ENCODE assay signal across 8 cellular contexts in the genomic region with DNA sequence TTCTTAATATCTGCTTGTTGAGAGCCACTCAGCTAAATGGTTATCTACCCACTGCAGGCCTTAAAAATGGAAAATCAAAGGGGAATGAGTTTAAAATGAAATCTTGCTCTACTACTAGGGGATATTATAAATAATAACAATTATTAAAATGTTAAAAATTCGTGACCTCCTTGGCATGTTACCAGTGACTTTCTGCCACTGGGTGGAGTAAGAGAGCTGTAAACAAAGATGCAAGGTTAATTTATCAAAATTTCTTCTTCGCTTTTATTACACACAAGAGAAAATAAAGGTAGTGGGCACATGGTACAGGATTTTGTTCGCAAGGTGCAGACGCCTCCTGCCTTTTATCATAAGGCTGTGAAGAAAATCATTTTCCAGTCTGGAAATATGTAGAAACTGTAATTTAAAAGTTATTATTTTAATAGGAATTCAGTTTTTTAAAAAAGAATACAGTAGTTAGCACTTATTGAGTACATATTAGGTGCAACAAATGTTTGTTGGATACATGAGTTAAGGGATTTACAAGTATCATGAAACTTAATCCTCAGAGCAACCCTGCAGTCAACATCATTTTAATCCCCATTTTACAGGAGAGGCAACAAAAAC.
DNase-seq lines count a peak whose midpoint lies in the region; ATAC-seq, FAIRE-seq and TF ChIP-seq lines count a peak whose summit lies in the region.

No MANE protein-coding gene starts in this region.

- H3K27ac Mint-ChIP-seq in stimulated activated naive CD8-positive, alpha-beta T cell treated with anti-CD3 and anti-CD28 coated beads, Interleukin-15, amount 100 ng/mL, for 72 hours = no peak overlapping the region

- H3K4me1 ChIP-seq in fibroblast of lung (ENCODE audit: control insufficient read depth, extremely low read depth, insufficient read depth, low read length) (peaks cover 6% of the 10 kb centered on the region), spleen (peaks cover 0 to 32% (median 11%) of the 10 kb centered on the region in 6 donors)

- H3K9me3 Mint-ChIP-seq in stimulated activated naive CD8-positive, alpha-beta T cell treated with anti-CD3 and anti-CD28 coated beads, Interleukin-15, amount 100 ng/mL, for 72 hours = peaks cover 7 to 14% of the 10 kb centered on the region in 2 donors

- H3K27me3 Mint-ChIP-seq in stimulated activated naive CD8-positive, alpha-beta T cell treated with anti-CD3 and anti-CD28 coated beads, Interleukin-15, amount 100 ng/mL, for 72 hours = no peaks in the 10 kb centered on the region

- no peak overlapping the region for H3K9ac ChIP-seq in fibroblast of lung (ENCODE audit: insufficient read depth, low read length)

- no peaks in the 10 kb centered on the region for H3K36me3 ChIP-seq in fibroblast of lung (ENCODE audit: control insufficient read depth, insufficient read depth, low read length)
- H3K36me3 ChIP-seq in spleen = peaks cover 0 to 35% (median 0%) of the 10 kb centered on the region in 6 donors

- TF ChIP-seq CTCF in fibroblast of lung (conservative IDR thresholded peaks at IDR 0.05 in 1 of 2, IDR thresholded peaks at IDR 0.05 in 1 of 2; ENCODE audit: low read depth in 1 of 2, low read length in 2 of 2) (peak; percentile 65 to 73), spleen (IDR thresholded peaks at IDR 0.05 in 8 of 11, conservative IDR thresholded peaks at IDR 0.05 in 3 of 11) (peak; percentile 26 to 77 (median 57))

- peaks cover 21% of the 10 kb centered on the region for H3K4me1 Mint-ChIP-seq in stimulated activated naive CD8-positive, alpha-beta T cell treated with anti-CD3 and anti-CD28 coated beads, Interleukin-15, amount 100 ng/mL, for 72 hours

- no peak for FAIRE-seq in urothelium cell line (lab: Jason Lieb, UNC)

- H4K20me1 ChIP-seq in fibroblast of lung (ENCODE audit: control insufficient read depth, extremely low read depth, insufficient read depth, low read length) = no peaks in the 10 kb centered on the region

- WGBS in spleen, 5 donors = 55 to 60% (median 58%) methylated on average over 4 of the region's 4 CpGs

- intact Hi-C loops in spleen (cut with DNase I; ENCODE audit: low total_unique reads) = loop anchor here (5.0 kb wide), 1 partner anchor 411 kb away; no protein-coding TSS in a partner anchor

- H3K27ac ChIP-seq in fibroblast of lung (ENCODE audit: insufficient read depth, low read length) = no peak overlapping the region
- no peak overlapping the region for H3K27ac ChIP-seq in spleen

- no peak for TF ChIP-seq POLR2A in spleen (IDR thresholded peaks at IDR 0.05)

- no peaks in the 10 kb centered on the region for H3K79me2 ChIP-seq in fibroblast of lung (ENCODE audit: control insufficient read depth, insufficient read depth, low read length)

- H3K27me3 ChIP-seq in fibroblast of lung (ENCODE audit: control insufficient read depth, insufficient read depth, low read length) (no peaks in the 10 kb centered on the region), spleen (replicated peaks in 1 of 7) (no peaks in the 10 kb centered on the region)

- peak; percentile 22 for DNase-seq in stimulated activated naive CD8-positive, alpha-beta T cell treated with anti-CD3 and anti-CD28 coated beads, Interleukin-15, Interleukin-2, amounts not matched to agents 100 U/mL and 50 U/mL, for 24 hours
- DNase-seq in stimulated activated naive CD8-positive, alpha-beta T cell treated with anti-CD3 and anti-CD28 coated beads, Interleukin-15, amount 100 ng/mL, for 72 hours = no peak
- DNase-seq in OCI-M1 (lab: John Stamatoyannopoulos, UW) (peak; percentile 21), fibroblast of lung (ENCODE audit: low read depth in 2 of 2) (peak; percentile 8 to 57), spleen (no peak), urothelium cell line (ENCODE audit: low spot score) (no peak)

- no peak for ATAC-seq in stimulated activated naive CD8-positive, alpha-beta T cell treated with anti-CD3 and anti-CD28 coated beads, Interleukin-15, Interleukin-2, amounts not matched to agents 100 U/mL and 50 U/mL, for 24 hours
- no peak for ATAC-seq in stimulated activated naive CD8-positive, alpha-beta T cell treated with anti-CD3 and anti-CD28 coated beads, Interleukin-15, amount 100 ng/mL, for 72 hours
- ATAC-seq in GM21528 (IDR thresholded peaks at IDR 0.05; ENCODE audit: low FRiP score, unreplicated experiment) (no peak), GM19351 (IDR thresholded peaks at IDR 0.05; ENCODE audit: unreplicated experiment) (no peak)

- H3K4me3 ChIP-seq in fibroblast of lung (replicated peaks in 1 of 4; ENCODE audit: control extremely low read depth in 1 of 4, insufficient read depth in 1 of 4, low read depth in 3 of 4, low read length in 4 of 4) (no peak overlapping the region), spleen (no peak overlapping the region)

- no peak overlapping the region for H3K4me3 Mint-ChIP-seq in stimulated activated naive CD8-positive, alpha-beta T cell treated with anti-CD3 and anti-CD28 coated beads, Interleukin-15, amount 100 ng/mL, for 72 hours

- no peak overlapping the region for H2AFZ ChIP-seq in fibroblast of lung (ENCODE audit: low read length)

- H3K9me3 ChIP-seq in fibroblast of lung (ENCODE audit: control insufficient read depth, insufficient read depth, low read depth, low read length) (no peaks in the 10 kb centered on the region), spleen (no peaks in the 10 kb centered on the region)

- H3K4me2 ChIP-seq in fibroblast of lung (ENCODE audit: extremely low read depth, insufficient read depth, low read length) = no peak overlapping the region

Comparison
In these comparisons a context has a peak if more than half of its experiments do, and no peak if none do; other contexts are left out.
1. DNase-seq: peak in stimulated activated naive CD8-positive, alpha-beta T cell treated with anti-CD3 and anti-CD28 coated beads, Interleukin-15, Interleukin-2, amounts not matched to agents 100 U/mL and 50 U/mL, for 24 hours (single experiment), OCI-M1 (single experiment) and fibroblast of lung (2 of 2); none in stimulated activated naive CD8-positive, alpha-beta T cell treated with anti-CD3 and anti-CD28 coated beads, Interleukin-15, amount 100 ng/mL, for 72 hours (0 of 2), spleen (single experiment) and urothelium cell line (single experiment).